ENCODE assay signal across 9 cellular contexts in the genomic region with DNA sequence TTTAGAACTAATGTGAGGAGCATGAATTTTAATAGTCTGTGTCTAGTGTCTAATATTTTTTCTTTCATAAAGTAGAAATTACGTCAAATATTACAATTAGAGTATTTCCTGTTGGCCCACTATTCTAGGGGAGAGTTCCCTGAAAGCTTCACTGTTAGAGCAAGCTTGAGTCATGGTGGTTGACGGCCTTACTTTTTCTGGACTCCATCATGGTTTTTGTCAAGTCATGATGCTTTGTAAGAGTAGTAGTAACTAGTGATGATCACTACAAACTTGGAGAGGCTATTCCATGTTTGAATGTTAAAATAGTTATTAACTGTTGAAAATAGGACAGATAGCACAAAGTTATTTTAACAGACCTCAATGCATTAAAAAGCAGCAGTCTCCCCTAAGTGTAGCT. TPM values are rescaled to one million over a fixed set of nuclear protein-coding genes. Genes with fewer than 3 reads are reported as not detected.
DNase-seq lines count a peak whose midpoint lies in the region; FAIRE-seq and TF ChIP-seq lines count a peak whose summit lies in the region.
"Had no signal": no experiment of that assay in that cellular context is flagged by ENCODE, and none has a peak within 500 bp of the region (broad histone marks: within the 10 kb centered on the region; RNA-seq: fewer than 3 reads in every experiment).

No MANE protein-coding gene starts in this region.

- no peak for TF ChIP-seq CTCF in Calu3 (IDR thresholded peaks at IDR 0.05; ENCODE audit: unreplicated experiment)
- no peak for TF ChIP-seq CTCF in chondrocyte (IDR thresholded peaks at IDR 0.05)
- no peak for TF ChIP-seq CTCF in nephron (IDR thresholded peaks at IDR 0.05; ENCODE audit: unreplicated experiment in 3 of 3)
- no peak for TF ChIP-seq CTCF in Peyer's patch (IDR thresholded peaks at IDR 0.05)

- intact Hi-C loops in Calu3 (cut with micrococcal nuclease; ENCODE audit: unreplicated experiment): no loop called here

- H3K27me3 Mint-ChIP-seq in Calu3 (ENCODE audit: unreplicated experiment): no peaks in the 10 kb centered on the region
- peaks cover 2% of the 10 kb centered on the region for H3K27me3 Mint-ChIP-seq in chondrocyte (ENCODE audit: low read depth)
- peaks cover 8% of the 10 kb centered on the region for H3K27me3 Mint-ChIP-seq in nephron (ENCODE audit: low read depth)

- no TSS peak for BruUV-seq in Calu3 (replicated peaks; lab: Mats Ljungman, UMichigan)

- H3K27ac Mint-ChIP-seq in Calu3 (ENCODE audit: unreplicated experiment) (peak overlapping the region; percentile 48), chondrocyte (ENCODE audit: unreplicated experiment) (peak overlapping the region; percentile 95), nephron (peak overlapping the region in 1 of 3 experiments; percentile 53)

- H3K27ac ChIP-seq in Peyer's patch: no peak overlapping the region

- H3K4me3 Mint-ChIP-seq in Calu3 (ENCODE audit: low read depth, unreplicated experiment) (peak overlapping the region; percentile 89), chondrocyte (ENCODE audit: unreplicated experiment) (peak overlapping the region; percentile 92), nephron (peak overlapping the region; percentile 95 to 97 (median 96))

- no peak for FAIRE-seq in HTR-8/SVneo (lab: Jason Lieb, UNC)

- CTCF ChIA-PET in Calu3 (lab: Charles Lee): interaction anchor here (3.5 kb wide), 1 partner anchor 17 kb away, joined by 22 read pairs; no protein-coding TSS in a partner anchor

- H3K36me3 ChIP-seq in MG63 (peaks cover 58% of the 10 kb centered on the region), Peyer's patch (peaks cover 0 to 31% (median 0%) of the 10 kb centered on the region in 3 donors)

- H3K9me3 Mint-ChIP-seq in Calu3 (ENCODE audit: low read depth, unreplicated experiment) (no peaks in the 10 kb centered on the region), chondrocyte (ENCODE audit: low read depth) (no peaks in the 10 kb centered on the region), nephron (no peaks in the 10 kb centered on the region)

- no peaks in the 10 kb centered on the region; the same call in 1 of the 2 replicates for H3K9me3 ChIP-seq in MG63
- no peaks in the 10 kb centered on the region for H3K9me3 ChIP-seq in Peyer's patch

- H3K36me3 Mint-ChIP-seq in Calu3 (ENCODE audit: insufficient read depth, unreplicated experiment) (peaks cover 68% of the 10 kb centered on the region), chondrocyte (ENCODE audit: low read depth) (peaks cover 17% of the 10 kb centered on the region), nephron (ENCODE audit: low read depth) (peaks cover 32% of the 10 kb centered on the region)

- peaks cover 0 to 18% (median 5%) of the 10 kb centered on the region in 4 donors for H3K4me1 ChIP-seq in Peyer's patch

- H3K4me1 Mint-ChIP-seq in Calu3 (ENCODE audit: low read depth, unreplicated experiment): peaks cover 20% of the 10 kb centered on the region
- peaks cover 34% of the 10 kb centered on the region for H3K4me1 Mint-ChIP-seq in chondrocyte (ENCODE audit: low read depth)
- peaks cover 21% of the 10 kb centered on the region for H3K4me1 Mint-ChIP-seq in nephron

- peak overlapping the region; percentile 92 for H3K4me3 ChIP-seq in MG63
- peak overlapping the region in 1 of 4 donors; percentile 89 for H3K4me3 ChIP-seq in Peyer's patch

- TF ChIP-seq POLR2A in Peyer's patch (IDR thresholded peaks at IDR 0.05): no peak

- DNase-seq in Calu3 (no peak), MG63 (no peak), chondrocyte (ENCODE audit: low spot score) (no peak), COR-L47 (lab: John Stamatoyannopoulos, UW) (no peak), Peyer's patch (no peak), HTR-8/SVneo (ENCODE audit: insufficient read length, low spot score) (no peak)
- no peak for DNase-seq in stimulated activated naive CD4-positive, alpha-beta T cell treated with Interleukin-2 at 50 U/mL for 16 hours (lab: John Stamatoyannopoulos, UW)
- DNase-seq: NCI-H1092 treated with DMSO at 0.1 percent for 48 hours had no signal

- H3K27me3 ChIP-seq in MG63: peaks cover 3% of the 10 kb centered on the region; the same call in 1 of the 2 replicates
- no peaks in the 10 kb centered on the region for H3K27me3 ChIP-seq in Peyer's patch

RNA-seq across cellular contexts. Expression of a gene that starts 1.7 kb away (rescaled TPM):
- total RNA-seq in Calu3 (2022) (152 and 167 TPM in 2 replicates), chondrocyte (80.7 to 105 TPM (median 85.9 TPM) in 3 replicates), Peyer's patch (10 to 100 TPM; 33.2 to 74.3 (median 52.5) TPM)
- total RNA-seq in MG63 (2014; rRNA removed; shearing (Covaris generic); ENCODE audit: low replicate concordance): 70.7 and 110 TPM in 2 replicates

RNA-seq across cellular contexts. Expression of a gene that starts 40.8 kb away (rescaled TPM):
- total RNA-seq in Calu3 (2022): 4.0 and 4.3 TPM in 2 replicates
- total RNA-seq in MG63 (2014; rRNA removed; shearing (Covaris generic); ENCODE audit: low replicate concordance): 0.49 and 0.72 TPM in 2 replicates
- 1.8 to 2.3 TPM (median 2.1 TPM) in 3 replicates for total RNA-seq in chondrocyte
- total RNA-seq in Peyer's patch: 1 to 10 TPM in 2 of 4 donors, under 1 TPM in 1, not detected in 1; 0.88 to 1.9 (median 1.2) TPM
